12 cellular contexts compared by ENCODE assay signal in genomic region chr13:95185311-95185710, GRCh38.
DNase-seq lines count a peak whose midpoint lies in the region; ATAC-seq and TF ChIP-seq lines count a peak whose summit lies in the region.
"Had no signal": no experiment of that assay in that cellular context is flagged by ENCODE, and none has a peak within 500 bp of the region (broad histone marks: within the 10 kb centered on the region; RNA-seq: fewer than 3 reads in every experiment).

No MANE protein-coding gene starts in this region.

- no peak overlapping the region for H3K4me3 ChIP-seq in thymus (ENCODE audit: low read length)
- H3K4me3 ChIP-seq in heart right ventricle, result no peak overlapping the region

- H3K27me3 ChIP-seq in thymus (ENCODE audit: control insufficient read depth, insufficient read depth) (no peaks in the 10 kb centered on the region), heart right ventricle (no peaks in the 10 kb centered on the region)
- H3K27me3 ChIP-seq: spleen had no signal

- H3K27ac Mint-ChIP-seq in activated naive CD4-positive, alpha-beta T cell treated with anti-CD3 and anti-CD28 coated beads, Interleukin-2, amount 10 ng/mL, durations not matched to agents 7 days and 5 days, result peak overlapping the region; percentile 89
- H3K27ac Mint-ChIP-seq in activated naive CD8-positive, alpha-beta T cell treated with anti-CD3 and anti-CD28 coated beads for 36 hours, result peak overlapping the region; percentile 80
- H3K27ac Mint-ChIP-seq: stimulated activated naive B cell treated with anti-CD40 and anti-IgM and Interleukin-4, amounts not matched to agents 10 μg/mL and 1 μg/mL and 100 μg/mL, for 72 hours had no signal

- TF ChIP-seq CTCF in heart right ventricle (IDR thresholded peaks at IDR 0.05), result no peak

- H3K27me3 Mint-ChIP-seq in activated naive CD4-positive, alpha-beta T cell treated with anti-CD3 and anti-CD28 coated beads, Interleukin-2, amount 10 ng/mL, durations not matched to agents 7 days and 5 days, result no peaks in the 10 kb centered on the region
- no peaks in the 10 kb centered on the region for H3K27me3 Mint-ChIP-seq in activated naive CD8-positive, alpha-beta T cell treated with anti-CD3 and anti-CD28 coated beads for 36 hours
- H3K27me3 Mint-ChIP-seq: stimulated activated naive B cell treated with anti-CD40 and anti-IgM and Interleukin-4, amounts not matched to agents 10 μg/mL and 1 μg/mL and 100 μg/mL, for 72 hours had no signal

- CTCF ChIA-PET in activated naive CD4-positive, alpha-beta T cell treated with anti-CD3 and anti-CD28 coated beads, Interleukin-2, amount 10 ng/mL, durations not matched to agents 7 days and 5 days (lab: Charles Lee), result interaction anchor here (0.7 to 1.2 kb wide), 2 partner anchors 29 to 195 kb away, joined by 3 to 4 read pairs; no protein-coding TSS in a partner anchor

- WGBS in thymus, result 88% methylated on average over 3 of the region's 3 CpGs
- WGBS in heart right ventricle, 2 donors, result 92% methylated on average over 3 of the region's 3 CpGs

- DNase-seq in activated naive CD4-positive, alpha-beta T cell treated with anti-CD3 and anti-CD28 coated beads, Interleukin-2, amount 10 ng/mL, durations not matched to agents 7 days and 5 days, result no peak
- DNase-seq in activated naive CD4-positive, alpha-beta T cell treated with anti-CD3 and anti-CD28 coated beads, Interleukin-2, amount 50 U/mL, for 16 hours, result no peak
- DNase-seq in NCI-H345 treated with DMSO at 0.1 percent for 48 hours (lab: John Stamatoyannopoulos, UW; ENCODE audit: unreplicated experiment), result peak; percentile 20
- no peak for DNase-seq in activated naive CD8-positive, alpha-beta T cell treated with anti-CD3 and anti-CD28 coated beads for 36 hours
- DNase-seq in HuH-7.5 (ENCODE audit: low spot score), result no peak
- no peak for DNase-seq in heart right ventricle
- DNase-seq: MV-4-11; spleen; stimulated activated naive B cell treated with anti-CD40 and anti-IgM and Interleukin-4, amounts not matched to agents 10 μg/mL and 1 μg/mL and 100 μg/mL, for 72 hours had no signal

- H3K4me1 ChIP-seq in thymus (ENCODE audit: control insufficient read depth, insufficient read depth, low read length), result no peaks in the 10 kb centered on the region
- H3K4me1 ChIP-seq in heart right ventricle, result peaks cover 0 to 19% (median 11%) of the 10 kb centered on the region in 9 donors

- ATAC-seq in HG03139 (IDR thresholded peaks at IDR 0.05; ENCODE audit: unreplicated experiment) (no peak), heart right ventricle (no peak)
- ATAC-seq: left lobe of liver had no signal

- intact Hi-C loops in heart right ventricle (cut with DNase I), result loop anchor here in 6 of 10 donors (5.0 to 10.0 kb wide), 4 partner anchors 289 to 649 kb away; no protein-coding TSS in a partner anchor

- peak overlapping the region; percentile 39 for H3K4me3 Mint-ChIP-seq in activated naive CD4-positive, alpha-beta T cell treated with anti-CD3 and anti-CD28 coated beads, Interleukin-2, amount 10 ng/mL, durations not matched to agents 7 days and 5 days
- peak overlapping the region; percentile 10 for H3K4me3 Mint-ChIP-seq in activated naive CD8-positive, alpha-beta T cell treated with anti-CD3 and anti-CD28 coated beads for 36 hours
- H3K4me3 Mint-ChIP-seq: stimulated activated naive B cell treated with anti-CD40 and anti-IgM and Interleukin-4, amounts not matched to agents 10 μg/mL and 1 μg/mL and 100 μg/mL, for 72 hours had no signal

- peaks cover 71% of the 10 kb centered on the region for H3K4me1 Mint-ChIP-seq in activated naive CD4-positive, alpha-beta T cell treated with anti-CD3 and anti-CD28 coated beads, Interleukin-2, amount 10 ng/mL, durations not matched to agents 7 days and 5 days
- H3K4me1 Mint-ChIP-seq in activated naive CD8-positive, alpha-beta T cell treated with anti-CD3 and anti-CD28 coated beads for 36 hours, result peaks cover 43% of the 10 kb centered on the region

- H3K9me3 ChIP-seq in thymus (ENCODE audit: control insufficient read depth) (no peaks in the 10 kb centered on the region), heart right ventricle (no peaks in the 10 kb centered on the region)
- H3K9me3 ChIP-seq: spleen had no signal

- H3K36me3 ChIP-seq in thymus (ENCODE audit: control insufficient read depth, insufficient read depth) (no peaks in the 10 kb centered on the region), heart right ventricle (peaks cover 0 to 3% (median 0%) of the 10 kb centered on the region in 9 donors)

- peak overlapping the region; percentile 73 for H3K27ac ChIP-seq in thymus (ENCODE audit: low read depth)
- H3K27ac ChIP-seq in heart right ventricle, result peak overlapping the region in 1 of 10 donors; percentile 24

- H3K9me3 Mint-ChIP-seq in activated naive CD4-positive, alpha-beta T cell treated with anti-CD3 and anti-CD28 coated beads, Interleukin-2, amount 10 ng/mL, durations not matched to agents 7 days and 5 days, result peaks cover 2% of the 10 kb centered on the region
- H3K9me3 Mint-ChIP-seq in activated naive CD8-positive, alpha-beta T cell treated with anti-CD3 and anti-CD28 coated beads for 36 hours, result no peaks in the 10 kb centered on the region
- H3K9me3 Mint-ChIP-seq: stimulated activated naive B cell treated with anti-CD40 and anti-IgM and Interleukin-4, amounts not matched to agents 10 μg/mL and 1 μg/mL and 100 μg/mL, for 72 hours had no signal

- H3K36me3 Mint-ChIP-seq in activated naive CD4-positive, alpha-beta T cell treated with anti-CD3 and anti-CD28 coated beads, Interleukin-2, amount 10 ng/mL, durations not matched to agents 7 days and 5 days, result peaks cover 23% of the 10 kb centered on the region
- peaks cover 44% of the 10 kb centered on the region for H3K36me3 Mint-ChIP-seq in activated naive CD8-positive, alpha-beta T cell treated with anti-CD3 and anti-CD28 coated beads for 36 hours
